In the genomic region with DNA sequence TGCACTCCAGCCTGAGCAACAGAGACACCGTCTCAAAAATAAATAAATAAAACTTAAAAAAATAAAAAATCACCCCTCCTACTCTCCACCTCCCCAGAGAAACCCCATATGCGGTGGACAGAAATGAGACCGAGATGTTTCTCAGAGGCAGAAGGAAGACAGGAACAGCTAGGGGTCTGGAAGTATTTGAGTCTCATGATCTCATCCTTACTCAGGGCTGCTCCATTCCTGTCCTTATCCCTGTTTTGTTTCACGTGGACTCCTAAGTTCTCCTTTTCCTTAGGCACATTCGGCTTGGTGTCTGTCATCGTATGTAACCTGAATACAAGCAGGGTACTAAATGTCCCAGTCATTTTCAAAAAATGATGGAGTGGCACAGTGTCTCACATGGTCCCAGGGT, we compare ENCODE assay signal across 1 cellular context.
TF ChIP-seq lines count a peak whose summit lies in the region.

No MANE protein-coding gene starts in this region.

TF ChIP-seq in IMR-90, 13 proteins besides CTCF, POLR2A, EP300 and RAD21:
- TF ChIP-seq, protein P1, sequence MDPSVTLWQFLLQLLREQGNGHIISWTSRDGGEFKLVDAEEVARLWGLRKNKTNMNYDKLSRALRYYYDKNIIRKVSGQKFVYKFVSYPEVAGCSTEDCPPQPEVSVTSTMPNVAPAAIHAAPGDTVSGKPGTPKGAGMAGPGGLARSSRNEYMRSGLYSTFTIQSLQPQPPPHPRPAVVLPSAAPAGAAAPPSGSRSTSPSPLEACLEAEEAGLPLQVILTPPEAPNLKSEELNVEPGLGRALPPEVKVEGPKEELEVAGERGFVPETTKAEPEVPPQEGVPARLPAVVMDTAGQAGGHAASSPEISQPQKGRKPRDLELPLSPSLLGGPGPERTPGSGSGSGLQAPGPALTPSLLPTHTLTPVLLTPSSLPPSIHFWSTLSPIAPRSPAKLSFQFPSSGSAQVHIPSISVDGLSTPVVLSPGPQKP (IDR thresholded peaks at IDR 0.05; ENCODE audit: borderline replicate concordance, low read depth, low read length) = no peak
- no peak for TF ChIP-seq MAFK (IDR thresholded peaks at IDR 0.05; ENCODE audit: low read depth, low read length)
- TF ChIP-seq CHD1 (IDR thresholded peaks at IDR 0.05; ENCODE audit: low read depth, low read length) = no peak
- TF ChIP-seq RFX5 (IDR thresholded peaks at IDR 0.05; ENCODE audit: low read depth, low read length) = no peak
- no peak for TF ChIP-seq MXI1 (IDR thresholded peaks at IDR 0.05; ENCODE audit: borderline replicate concordance, low read depth, low read length)
- TF ChIP-seq CEBPB (IDR thresholded peaks at IDR 0.05; ENCODE audit: low read depth, low read length) = no peak
- TF ChIP-seq MAZ (IDR thresholded peaks at IDR 0.05; ENCODE audit: borderline replicate concordance, low read depth, low read length) = no peak
- TF ChIP-seq, protein P2, sequence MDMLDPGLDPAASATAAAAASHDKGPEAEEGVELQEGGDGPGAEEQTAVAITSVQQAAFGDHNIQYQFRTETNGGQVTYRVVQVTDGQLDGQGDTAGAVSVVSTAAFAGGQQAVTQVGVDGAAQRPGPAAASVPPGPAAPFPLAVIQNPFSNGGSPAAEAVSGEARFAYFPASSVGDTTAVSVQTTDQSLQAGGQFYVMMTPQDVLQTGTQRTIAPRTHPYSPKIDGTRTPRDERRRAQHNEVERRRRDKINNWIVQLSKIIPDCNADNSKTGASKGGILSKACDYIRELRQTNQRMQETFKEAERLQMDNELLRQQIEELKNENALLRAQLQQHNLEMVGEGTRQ (IDR thresholded peaks at IDR 0.05; ENCODE audit: low read depth, low read length) = no peak
- no peak for TF ChIP-seq RCOR1 (IDR thresholded peaks at IDR 0.05; ENCODE audit: insufficient replicate concordance, low read length)
- no peak for TF ChIP-seq BHLHE40 (IDR thresholded peaks at IDR 0.05; ENCODE audit: low read depth, low read length)
- TF ChIP-seq NFE2L2 (IDR thresholded peaks at IDR 0.05; ENCODE audit: low read depth, low read length) = no peak
- no peak for TF ChIP-seq FOS (IDR thresholded peaks at IDR 0.05; ENCODE audit: low read depth, low read length)
- no peak for TF ChIP-seq SMC3 (IDR thresholded peaks at IDR 0.05; ENCODE audit: low read depth, low read length)
